18 cellular contexts compared by ENCODE assay signal in the genomic region with DNA sequence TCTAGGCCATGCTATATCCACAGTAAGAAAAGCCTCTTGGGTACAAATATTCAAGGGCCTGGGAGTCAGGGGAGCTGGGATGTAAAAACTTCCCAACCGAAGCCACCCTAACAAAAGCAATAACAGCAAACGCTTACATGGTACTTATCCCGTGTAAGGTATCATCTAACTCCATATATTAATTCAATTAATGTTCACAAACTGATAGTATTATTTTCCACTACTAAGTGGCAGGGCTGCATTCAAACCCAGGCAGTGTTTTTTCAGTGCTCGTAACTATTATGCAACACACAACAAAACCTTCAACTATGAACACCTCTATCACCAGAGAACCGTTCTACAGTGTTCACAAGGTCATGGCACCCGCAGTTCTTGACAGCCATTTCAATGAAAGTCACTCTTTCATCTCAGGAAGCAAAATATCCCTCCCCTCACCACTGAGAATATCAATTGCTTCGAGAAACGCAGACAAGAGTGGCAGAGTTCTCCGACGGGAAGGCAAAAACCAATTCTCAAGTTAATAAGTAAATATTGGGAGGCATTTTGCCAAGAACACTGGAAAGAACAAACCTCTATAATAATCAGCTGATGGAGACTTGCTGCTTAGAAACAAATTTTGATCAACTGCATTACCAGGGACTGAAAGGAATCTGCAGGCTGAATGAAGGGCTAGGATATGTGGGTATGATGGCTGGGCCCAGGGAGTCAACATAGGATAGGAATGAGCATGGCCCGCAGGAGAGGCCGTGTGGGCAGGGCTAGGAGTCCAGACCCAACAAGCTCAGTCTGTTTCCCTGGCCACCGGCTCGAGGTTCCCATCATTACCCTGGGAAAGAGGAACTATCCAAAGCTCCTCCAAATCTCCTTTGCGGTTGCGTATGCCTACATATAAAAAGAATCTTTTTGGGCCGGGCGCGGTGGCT.
DNase-seq lines count a peak whose midpoint lies in the region; ATAC-seq and TF ChIP-seq lines count a peak whose summit lies in the region.
"Had no signal": no experiment of that assay in that cellular context is flagged by ENCODE, and none has a peak within 500 bp of the region (broad histone marks: within the 10 kb centered on the region; RNA-seq: fewer than 3 reads in every experiment).

No MANE protein-coding gene starts in this region.

- DNase-seq in MCF 10A (ENCODE audit: unreplicated experiment) (no peak), breast epithelium (ENCODE audit: low spot score in 2 of 2) (no peak), progenitor cell of endocrine pancreas (ENCODE audit: low spot score, unreplicated experiment) (no peak), activated gamma-delta T cell (lab: John Stamatoyannopoulos, UW) (no peak), NCI-H1048 (lab: John Stamatoyannopoulos, UW) (no peak)
- DNase-seq: activated CD4-positive, alpha-beta T cell treated with anti-CD3 and anti-CD28 coated beads for 48 hours; activated T-cell treated with anti-CD3 and anti-CD28 coated beads, Interleukin-2, amount 50 U/mL, for 4 hours; islet precursor cell; mucosa of descending colon; NCI-H2029; NCI-H69; posterior cingulate gyrus; T-helper 2 cell had no signal

- no peaks in the 10 kb centered on the region for H3K27me3 ChIP-seq in breast epithelium
- H3K27me3 ChIP-seq: heart left ventricle, suprapubic skin had no signal

- H3K4me1 Mint-ChIP-seq in MCF 10A (ENCODE audit: insufficient read depth, unreplicated experiment) (peaks cover 26% of the 10 kb centered on the region), brain (peaks cover 71% of the 10 kb centered on the region), nephron (peaks cover 43% of the 10 kb centered on the region), progenitor cell of endocrine pancreas (ENCODE audit: low read depth) (peaks cover 7% of the 10 kb centered on the region)

- H3K9me3 ChIP-seq in breast epithelium = no peaks in the 10 kb centered on the region
- H3K9me3 ChIP-seq: heart left ventricle, mucosa of descending colon, suprapubic skin had no signal

- POLR2A ChIA-PET in MCF 10A (lab: Yijun Ruan, JAX) = interaction anchor here (0.8 to 5.6 kb wide), 2 partner anchors 11 to 516 kb away, joined by 3 to 34 read pairs; no protein-coding TSS in a partner anchor

- H3K27me3 Mint-ChIP-seq in MCF 10A (ENCODE audit: insufficient read depth, unreplicated experiment) (no peaks in the 10 kb centered on the region), brain (peaks cover 3% of the 10 kb centered on the region), nephron (ENCODE audit: low read depth) (no peaks in the 10 kb centered on the region), progenitor cell of endocrine pancreas (no peaks in the 10 kb centered on the region)

- no peak for TF ChIP-seq POLR2A in breast epithelium (IDR thresholded peaks at IDR 0.05)

- no peak overlapping the region for H3K27ac ChIP-seq in breast epithelium
- H3K27ac ChIP-seq: heart left ventricle, suprapubic skin had no signal

- H3K36me3 Mint-ChIP-seq in MCF 10A (ENCODE audit: insufficient read depth, unreplicated experiment) (no peaks in the 10 kb centered on the region), brain (peaks cover 5% of the 10 kb centered on the region), nephron (ENCODE audit: low read depth) (no peaks in the 10 kb centered on the region), progenitor cell of endocrine pancreas (ENCODE audit: insufficient read depth) (peaks cover 2% of the 10 kb centered on the region)

- no peaks in the 10 kb centered on the region for H3K9me3 Mint-ChIP-seq in MCF 10A (ENCODE audit: unreplicated experiment)
- H3K9me3 Mint-ChIP-seq in brain = peaks cover 0 to 5% (median 0%) of the 10 kb centered on the region in 5 experiments
- H3K9me3 Mint-ChIP-seq in nephron = no peaks in the 10 kb centered on the region
- H3K9me3 Mint-ChIP-seq in progenitor cell of endocrine pancreas (ENCODE audit: low read depth) = no peaks in the 10 kb centered on the region
- H3K9me3 Mint-ChIP-seq: activated T-cell treated with anti-CD3 and anti-CD28 coated beads, Interleukin-2, amount 50 U/mL, for 4 hours had no signal

- no peaks in the 10 kb centered on the region for H3K4me1 ChIP-seq in breast epithelium

- no peak for ATAC-seq in HG02642 (IDR thresholded peaks at IDR 0.05; ENCODE audit: poor library complexity, unreplicated experiment)
- ATAC-seq: activated T-cell treated with anti-CD3 and anti-CD28 coated beads, Interleukin-2, amount 50 U/mL, for 4 hours; heart left ventricle had no signal

- peak overlapping the region; percentile 64 for H3K27ac Mint-ChIP-seq in MCF 10A (ENCODE audit: low read depth, unreplicated experiment)
- H3K27ac Mint-ChIP-seq in brain = peak overlapping the region in 3 of 5 experiments; percentile 23 to 69 (median 46)
- H3K27ac Mint-ChIP-seq in nephron = peak overlapping the region; percentile 6 to 52 (median 36)
- H3K27ac Mint-ChIP-seq in progenitor cell of endocrine pancreas = no peak overlapping the region

- no TSS peak for BruUV-seq in MCF 10A (replicated peaks; lab: Mats Ljungman, UMichigan)

- TF ChIP-seq CTCF in MCF 10A (IDR thresholded peaks at IDR 0.05; ENCODE audit: unreplicated experiment) (no peak), breast epithelium (IDR thresholded peaks at IDR 0.05) (no peak), brain (conservative IDR thresholded peaks at IDR 0.05) (no peak), nephron (IDR thresholded peaks at IDR 0.05; ENCODE audit: unreplicated experiment in 3 of 3) (no peak), progenitor cell of endocrine pancreas (IDR thresholded peaks at IDR 0.05; ENCODE audit: unreplicated experiment) (no peak)

- no peaks in the 10 kb centered on the region for H3K36me3 ChIP-seq in breast epithelium
- H3K36me3 ChIP-seq: heart left ventricle, suprapubic skin had no signal

- no peak overlapping the region for H3K4me3 ChIP-seq in breast epithelium
- H3K4me3 ChIP-seq: heart left ventricle, mucosa of descending colon, suprapubic skin had no signal

- intact Hi-C loops in MCF 10A (cut with micrococcal nuclease) = no loop called here
- intact Hi-C loops in breast epithelium (cut with DNase I; ENCODE audit: low total_unique reads) = no loop called here

- CTCF ChIA-PET in MCF 10A (lab: Yijun Ruan, JAX) = interaction anchor here (0.6 to 0.8 kb wide), 3 partner anchors 10 to 191 kb away, joined by 3 read pairs; no protein-coding TSS in a partner anchor

- H3K4me3 Mint-ChIP-seq in MCF 10A (ENCODE audit: unreplicated experiment) = no peak overlapping the region
- H3K4me3 Mint-ChIP-seq in brain = no peak overlapping the region
- no peak overlapping the region for H3K4me3 Mint-ChIP-seq in nephron
- H3K4me3 Mint-ChIP-seq in progenitor cell of endocrine pancreas (ENCODE audit: low read depth) = no peak overlapping the region
- H3K4me3 Mint-ChIP-seq: activated T-cell treated with anti-CD3 and anti-CD28 coated beads, Interleukin-2, amount 50 U/mL, for 4 hours had no signal
